11 cellular contexts compared by ENCODE assay signal in genomic region chr10:72702868-72703581, GRCh38. TPM values are rescaled to one million over a fixed set of nuclear protein-coding genes. Genes with fewer than 3 reads are reported as not detected.
DNase-seq lines count a peak whose midpoint lies in the region; ATAC-seq and TF ChIP-seq lines count a peak whose summit lies in the region.
"Had no signal": no experiment of that assay in that cellular context is flagged by ENCODE, and none has a peak within 500 bp of the region (broad histone marks: within the 10 kb centered on the region; RNA-seq: fewer than 3 reads in every experiment).

No MANE protein-coding gene starts in this region.

- H3K4me3 Mint-ChIP-seq in activated T-cell treated with anti-CD3 and anti-CD28 coated beads, Interleukin-2, amount 50 U/mL, for 4 hours: no peak overlapping the region
- no peak overlapping the region for H3K4me3 Mint-ChIP-seq in activated CD4-positive, alpha-beta memory T cell treated with anti-CD3 and anti-CD28 coated beads for 36 hours

- peaks cover 10% of the 10 kb centered on the region for H3K4me1 Mint-ChIP-seq in activated T-cell treated with anti-CD3 and anti-CD28 coated beads, Interleukin-2, amount 50 U/mL, for 4 hours (ENCODE audit: low read depth)
- H3K4me1 Mint-ChIP-seq in activated CD4-positive, alpha-beta memory T cell treated with anti-CD3 and anti-CD28 coated beads for 36 hours (ENCODE audit: low read depth): peaks cover 10% of the 10 kb centered on the region

- ATAC-seq in activated T-cell treated with anti-CD3 and anti-CD28 coated beads, Interleukin-2, amount 50 U/mL, for 4 hours: peak; percentile 90 to 95
- peak; percentile 76 for ATAC-seq in HG03139 (IDR thresholded peaks at IDR 0.05; ENCODE audit: unreplicated experiment)
- ATAC-seq in stimulated activated naive CD8-positive, alpha-beta T cell treated with anti-CD3 and anti-CD28 coated beads, Interleukin-15, Interleukin-2, amounts not matched to agents 100 U/mL and 50 U/mL, for 24 hours: peak; percentile 92

- peaks cover 4% of the 10 kb centered on the region for H3K36me3 Mint-ChIP-seq in activated T-cell treated with anti-CD3 and anti-CD28 coated beads, Interleukin-2, amount 50 U/mL, for 4 hours (ENCODE audit: insufficient read depth)
- H3K36me3 Mint-ChIP-seq in activated CD4-positive, alpha-beta memory T cell treated with anti-CD3 and anti-CD28 coated beads for 36 hours: no peaks in the 10 kb centered on the region

- POLR2A ChIA-PET in activated CD4-positive, alpha-beta memory T cell treated with anti-CD3 and anti-CD28 coated beads for 36 hours (lab: Charles Lee): no interaction called here

- no peak overlapping the region for H3K27ac Mint-ChIP-seq in activated CD4-positive, alpha-beta memory T cell treated with anti-CD3 and anti-CD28 coated beads for 36 hours

- no peak for DNase-seq in activated T-cell treated with anti-CD3 and anti-CD28 coated beads, Interleukin-2, amount 50 U/mL, for 4 hours
- DNase-seq in activated T-cell treated with anti-CD3 and anti-CD28 coated beads for 4 hours (no peak), choroid plexus epithelial cell (ENCODE audit: low read depth) (peak; percentile 72)
- DNase-seq in stimulated activated naive CD8-positive, alpha-beta T cell treated with anti-CD3 and anti-CD28 coated beads, Interleukin-15, Interleukin-2, amounts not matched to agents 100 U/mL and 50 U/mL, for 24 hours: no peak
- no peak for DNase-seq in activated effector memory CD4-positive, alpha-beta T cell treated with anti-CD3 and anti-CD28 coated beads, Interleukin-2, amount 50 U/mL, for 16 hours
- DNase-seq in stimulated activated CD4-positive, alpha-beta T cell treated with anti-CD3 and anti-CD28 coated beads, Interleukin-4, amount 100 ng/mL, for 1 hour: no peak
- DNase-seq in activated CD4-positive, alpha-beta memory T cell treated with anti-CD3 and anti-CD28 coated beads for 36 hours: no peak
- DNase-seq: caudate nucleus, NCI-H1930 had no signal

- no peaks in the 10 kb centered on the region for H3K27me3 Mint-ChIP-seq in activated T-cell treated with anti-CD3 and anti-CD28 coated beads, Interleukin-2, amount 50 U/mL, for 4 hours (ENCODE audit: low read depth)
- H3K27me3 Mint-ChIP-seq in activated CD4-positive, alpha-beta memory T cell treated with anti-CD3 and anti-CD28 coated beads for 36 hours: no peaks in the 10 kb centered on the region

- no peak overlapping the region for H3K4me3 ChIP-seq in choroid plexus epithelial cell (ENCODE audit: low read depth, low read length)
- H3K4me3 ChIP-seq: BLaER1 had no signal

- CTCF ChIA-PET in activated CD4-positive, alpha-beta memory T cell treated with anti-CD3 and anti-CD28 coated beads for 36 hours (lab: Charles Lee): interaction anchor here (0.7 kb wide), 1 partner anchor 72 kb away, joined by 3 read pairs; no protein-coding TSS in a partner anchor

- intact Hi-C loops in activated CD4-positive, alpha-beta memory T cell treated with anti-CD3 and anti-CD28 coated beads for 36 hours (cut with micrococcal nuclease): no loop called here

- peak; percentile 35 for TF ChIP-seq CTCF in choroid plexus epithelial cell (conservative IDR thresholded peaks at IDR 0.05; ENCODE audit: low read depth, low read length)

- no peaks in the 10 kb centered on the region for H3K9me3 Mint-ChIP-seq in activated T-cell treated with anti-CD3 and anti-CD28 coated beads, Interleukin-2, amount 50 U/mL, for 4 hours
- no peaks in the 10 kb centered on the region for H3K9me3 Mint-ChIP-seq in activated CD4-positive, alpha-beta memory T cell treated with anti-CD3 and anti-CD28 coated beads for 36 hours

RNA-seq across cellular contexts. Expression of gene MCU, which starts 11.1 kb away (rescaled TPM):
- 10 to 100 TPM in 1 of 3 donors, 1 to 10 TPM in 2; 9.2 to 10.9 (median 9.7) TPM for total RNA-seq in activated T-cell treated with anti-CD3 and anti-CD28 coated beads, Interleukin-2, amount 50 U/mL, for 4 hours
- total RNA-seq in activated CD4-positive, alpha-beta memory T cell treated with anti-CD3 and anti-CD28 coated beads for 36 hours: 10 to 100 TPM; 17.7 to 19.3 TPM
